Comparison of ENCODE assay signal across 12 cellular contexts in genomic region chr16:57764006-57764340, GRCh38. TPM values are rescaled to one million over a fixed set of nuclear protein-coding genes. Genes with fewer than 3 reads are reported as not detected.
A peak's percentile ranks its signal among the peaks of the same experiment; 100 is the strongest.
DNase-seq lines count a peak whose midpoint lies in the region; ATAC-seq and TF ChIP-seq lines count a peak whose summit lies in the region.
"Had no signal": no experiment of that assay in that cellular context is flagged by ENCODE, and none has a peak within 500 bp of the region (broad histone marks: within the 10 kb centered on the region; RNA-seq: fewer than 3 reads in every experiment).

No MANE protein-coding gene starts in this region.

- H3K9me3 ChIP-seq in heart left ventricle (no peaks in the 10 kb centered on the region), right atrium auricular region (no peaks in the 10 kb centered on the region), SJSA1 (replicated peaks) (0 out of 2 replicates have a peak, but pooled peaks cover 2% of the 10 kb centered on the region), fibroblast of lung (ENCODE audit: control insufficient read depth, insufficient read depth, low read depth, low read length) (no peaks in the 10 kb centered on the region)

- H3K79me2 ChIP-seq in fibroblast of lung (ENCODE audit: control insufficient read depth, insufficient read depth, low read length) = no peaks in the 10 kb centered on the region

- no peak for TF ChIP-seq POLR2A in heart left ventricle (IDR thresholded peaks at IDR 0.05)

- no peaks in the 10 kb centered on the region for H3K27me3 Mint-ChIP-seq in stimulated activated naive B cell treated with anti-CD40 and anti-IgM and Interleukin-4, amounts not matched to agents 10 μg/mL and 1 μg/mL and 100 μg/mL, for 72 hours

- H4K20me1 ChIP-seq in fibroblast of lung (ENCODE audit: control insufficient read depth, extremely low read depth, insufficient read depth, low read length) = no peaks in the 10 kb centered on the region

- H2AFZ ChIP-seq in fibroblast of lung (ENCODE audit: low read length) = no peak overlapping the region

- peaks cover 0 to 11% (median under 1%) of the 10 kb centered on the region in 12 donors for H3K4me1 ChIP-seq in heart left ventricle
- no peaks in the 10 kb centered on the region for H3K4me1 ChIP-seq in right atrium auricular region
- peaks cover 22% of the 10 kb centered on the region for H3K4me1 ChIP-seq in SJSA1 (replicated peaks)
- H3K4me1 ChIP-seq in fibroblast of lung (ENCODE audit: control insufficient read depth, extremely low read depth, insufficient read depth, low read length) = peaks cover 7% of the 10 kb centered on the region

- no peak overlapping the region for H3K4me2 ChIP-seq in fibroblast of lung (ENCODE audit: extremely low read depth, insufficient read depth, low read length)

- H3K27me3 ChIP-seq in heart left ventricle = no peaks in the 10 kb centered on the region
- H3K27me3 ChIP-seq in right atrium auricular region = no peaks in the 10 kb centered on the region
- no peaks in the 10 kb centered on the region for H3K27me3 ChIP-seq in SJSA1 (replicated peaks)
- no peaks in the 10 kb centered on the region for H3K27me3 ChIP-seq in fibroblast of lung (ENCODE audit: control insufficient read depth, insufficient read depth, low read length)

- no peak for TF ChIP-seq CTCF in heart left ventricle (IDR thresholded peaks at IDR 0.05)
- no peak for TF ChIP-seq CTCF in right atrium auricular region (IDR thresholded peaks at IDR 0.05)
- no peak for TF ChIP-seq CTCF in fibroblast of lung (conservative IDR thresholded peaks at IDR 0.05 in 1 of 2, IDR thresholded peaks at IDR 0.05 in 1 of 2; ENCODE audit: low read depth in 1 of 2, low read length in 2 of 2)

- DNase-seq in heart left ventricle = peak in 3 of 5 donors; percentile 10 to 39 (median 25)
- no peak for DNase-seq in right atrium auricular region (ENCODE audit: low spot score)
- DNase-seq in SJSA1 (ENCODE audit: low read depth in 1 of 2, low spot score in 2 of 2) = no peak
- no peak for DNase-seq in fibroblast of lung (ENCODE audit: low read depth in 2 of 2)
- DNase-seq in stimulated activated naive B cell treated with anti-CD40 and anti-IgM and Interleukin-4, amounts not matched to agents 10 μg/mL and 1 μg/mL and 100 μg/mL, for 72 hours = no peak
- DNase-seq in stimulated activated naive CD4-positive, alpha-beta T cell (lab: John Stamatoyannopoulos, UW) = no peak
- DNase-seq in stimulated activated CD4-positive, alpha-beta T cell treated with anti-CD3 and anti-CD28 coated beads, Interleukin-2, amount 100 ng/mL, for 48 hours = no peak
- DNase-seq in DMS79 treated with DMSO at 0.1 percent for 48 hours (lab: John Stamatoyannopoulos, UW) = no peak
- DNase-seq: KBM-7, NCI-H1436 treated with DMSO at 0.1 percent for 48 hours, NCI-H2029 treated with DMSO at 0.1 percent for 48 hours, NCI-H446 treated with DMSO at 0.1 percent for 48 hours had no signal

- 94 to 97% (median 96%) methylated on average over 9 of the region's 9 CpGs for WGBS in heart left ventricle, 4 donors

- no peak for ATAC-seq in heart left ventricle
- ATAC-seq in stimulated activated naive B cell treated with anti-CD40 and anti-IgM and Interleukin-4, amounts not matched to agents 10 μg/mL and 1 μg/mL and 100 μg/mL, for 72 hours (replicated peaks) = no peak

- no peak overlapping the region for H3K4me3 Mint-ChIP-seq in stimulated activated naive B cell treated with anti-CD40 and anti-IgM and Interleukin-4, amounts not matched to agents 10 μg/mL and 1 μg/mL and 100 μg/mL, for 72 hours

- H3K27ac ChIP-seq in heart left ventricle = peak overlapping the region in 2 of 12 donors; percentile 29 to 37
- H3K27ac ChIP-seq in right atrium auricular region = no peak overlapping the region
- peak overlapping the region; percentile 63 for H3K27ac ChIP-seq in SJSA1
- peak overlapping the region; percentile 43 for H3K27ac ChIP-seq in fibroblast of lung (ENCODE audit: insufficient read depth, low read length)

- no peak overlapping the region for H3K4me3 ChIP-seq in heart left ventricle
- no peak overlapping the region for H3K4me3 ChIP-seq in right atrium auricular region
- H3K4me3 ChIP-seq in SJSA1 = no peak overlapping the region
- no peak overlapping the region for H3K4me3 ChIP-seq in fibroblast of lung (replicated peaks in 1 of 4; ENCODE audit: control extremely low read depth in 1 of 4, insufficient read depth in 1 of 4, low read depth in 3 of 4, low read length in 4 of 4)

- H3K4me1 Mint-ChIP-seq in stimulated activated naive B cell treated with anti-CD40 and anti-IgM and Interleukin-4, amounts not matched to agents 10 μg/mL and 1 μg/mL and 100 μg/mL, for 72 hours = peaks cover 4 to 10% of the 10 kb centered on the region in 2 donors

- peak overlapping the region; percentile 16 for H3K27ac Mint-ChIP-seq in stimulated activated naive B cell treated with anti-CD40 and anti-IgM and Interleukin-4, amounts not matched to agents 10 μg/mL and 1 μg/mL and 100 μg/mL, for 72 hours

- H3K9me3 Mint-ChIP-seq in stimulated activated naive B cell treated with anti-CD40 and anti-IgM and Interleukin-4, amounts not matched to agents 10 μg/mL and 1 μg/mL and 100 μg/mL, for 72 hours = peaks cover 0 to 3% of the 10 kb centered on the region in 2 donors

- intact Hi-C loops in heart left ventricle (cut with DNase I) = loop anchor here in 1 of 10 donors (5.0 kb wide), 1 partner anchor 33 kb away; no protein-coding TSS in a partner anchor

- H3K36me3 Mint-ChIP-seq in stimulated activated naive B cell treated with anti-CD40 and anti-IgM and Interleukin-4, amounts not matched to agents 10 μg/mL and 1 μg/mL and 100 μg/mL, for 72 hours = no peaks in the 10 kb centered on the region

- peaks cover 0 to 93% (median 75%) of the 10 kb centered on the region in 9 donors for H3K36me3 ChIP-seq in heart left ventricle
- peaks cover 75% of the 10 kb centered on the region for H3K36me3 ChIP-seq in right atrium auricular region
- peaks cover 93% of the 10 kb centered on the region for H3K36me3 ChIP-seq in SJSA1
- peaks cover 18% of the 10 kb centered on the region for H3K36me3 ChIP-seq in fibroblast of lung (ENCODE audit: control insufficient read depth, insufficient read depth, low read length)

- no peak overlapping the region for H3K9ac ChIP-seq in fibroblast of lung (ENCODE audit: insufficient read depth, low read length)

RNA-seq across cellular contexts. Expression of gene KATNB1, which starts 28.4 kb away (rescaled TPM):
- total RNA-seq in heart left ventricle = 10 to 100 TPM; 10.6 to 20.5 (median 15.3) TPM
- 10 to 100 TPM in 1 of 2 donors, 1 to 10 TPM in 1; 8.0 to 19.1 TPM for polyA plus RNA-seq in heart left ventricle
- 10 to 100 TPM; 11.7 TPM for total RNA-seq in right atrium auricular region
- total RNA-seq in SJSA1 (2014; rRNA removed; shearing (Covaris generic)) = 15.8 and 17.7 TPM in 2 replicates
- total RNA-seq in fibroblast of lung = 11.0 and 15.2 TPM in 2 replicates
- 6.7 and 9.5 TPM in 2 replicates for polyA plus RNA-seq in fibroblast of lung
- polyA plus RNA-seq in fibroblast of lung (2012) = 10.3 and 14.8 TPM in 2 replicates
- 21.2 and 28.2 TPM in 2 replicates for polyA minus RNA-seq in fibroblast of lung (ENCODE audit: low replicate concordance)

RNA-seq across cellular contexts. Expression of gene KIFC3, which starts 38.3 kb away (rescaled TPM):
- total RNA-seq in heart left ventricle (100 to 1,000 TPM in 1 of 9 donors, 10 to 100 TPM in 8; 46.1 to 105 (median 66.8) TPM), right atrium auricular region (10 to 100 TPM; 40.6 to 59.5 TPM), fibroblast of lung (30.3 and 44.9 TPM in 2 replicates)
- polyA plus RNA-seq in heart left ventricle (10 to 100 TPM; 61.1 to 64.4 TPM), fibroblast of lung (13.8 and 17.8 TPM in 2 replicates)
- 103 and 132 TPM in 2 replicates for total RNA-seq in SJSA1 (2014; rRNA removed; shearing (Covaris generic))
- 20.3 and 31.8 TPM in 2 replicates for polyA plus RNA-seq in fibroblast of lung (2012)
- polyA minus RNA-seq in fibroblast of lung (ENCODE audit: low replicate concordance) = 41.5 and 58.1 TPM in 2 replicates

Comparison
In these comparisons a context has a peak if more than half of its experiments do, and no peak if none do; other contexts are left out.
1. DNase-seq: peak in heart left ventricle (3 of 5); none in right atrium auricular region (single experiment), SJSA1 (0 of 2), fibroblast of lung (0 of 2), stimulated activated naive B cell treated with anti-CD40 and anti-IgM and Interleukin-4, amounts not matched to agents 10 μg/mL and 1 μg/mL and 100 μg/mL, for 72 hours (single experiment), stimulated activated naive CD4-positive, alpha-beta T cell (0 of 6), stimulated activated CD4-positive, alpha-beta T cell treated with anti-CD3 and anti-CD28 coated beads, Interleukin-2, amount 100 ng/mL, for 48 hours (0 of 2) and DMS79 treated with DMSO at 0.1 percent for 48 hours (single experiment).
2. H3K27ac ChIP-seq: peak in SJSA1 (single experiment) and fibroblast of lung (single experiment); none in right atrium auricular region (0 of 2).